ENCODE assay signal across 8 cellular contexts in the genomic region with DNA sequence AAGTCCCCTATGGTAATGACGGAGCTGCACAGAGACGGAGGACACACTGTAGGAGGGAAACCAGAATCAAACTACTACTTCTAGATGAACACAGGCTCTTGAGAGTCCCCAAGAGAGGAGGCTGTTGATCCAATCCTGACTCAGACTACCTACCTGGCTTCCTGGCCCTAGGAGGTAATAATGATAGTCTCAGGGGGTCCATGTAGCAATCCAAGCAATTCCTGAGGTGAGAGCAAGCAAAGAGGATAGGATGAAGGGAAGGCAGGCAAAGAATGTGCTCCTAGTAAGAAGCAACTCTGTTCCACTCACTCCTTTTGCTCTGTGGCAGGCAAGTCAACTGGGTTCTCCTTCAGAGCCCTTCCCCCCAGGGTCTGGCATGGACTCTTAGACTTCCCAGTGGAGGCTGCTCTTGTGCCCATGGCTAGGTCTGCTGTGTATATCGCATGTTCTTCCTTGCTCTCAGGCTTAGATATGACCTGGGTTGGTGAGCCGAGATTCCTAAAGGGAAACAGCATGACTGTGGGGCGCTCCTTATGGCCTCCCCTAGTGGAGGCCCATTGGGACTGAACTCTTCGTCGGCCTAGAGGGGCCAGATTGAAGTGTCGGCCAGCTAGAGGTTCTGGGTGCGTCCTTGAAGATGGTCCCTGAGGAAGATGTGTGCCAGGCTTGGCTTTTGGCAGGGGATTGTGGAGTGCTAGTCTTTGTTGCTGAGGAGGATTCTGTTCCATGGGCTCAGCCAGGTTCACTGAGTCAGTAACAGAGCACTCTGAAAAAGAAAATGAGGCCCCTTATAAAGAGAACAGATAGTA. TPM values are rescaled to one million over a fixed set of nuclear protein-coding genes. Genes with fewer than 3 reads are reported as not detected.
DNase-seq lines count a peak whose midpoint lies in the region; ATAC-seq and TF ChIP-seq lines count a peak whose summit lies in the region.

No MANE protein-coding gene starts in this region.

- no peak for TF ChIP-seq POLR2A in prostate gland (IDR thresholded peaks at IDR 0.05)

- H3K27me3 ChIP-seq in heart right ventricle = no peaks in the 10 kb centered on the region
- no peaks in the 10 kb centered on the region for H3K27me3 ChIP-seq in right cardiac atrium (ENCODE audit: control insufficient read depth, insufficient read depth)
- H3K27me3 ChIP-seq in prostate gland (replicated peaks; ENCODE audit: insufficient read depth) = no peaks in the 10 kb centered on the region

- POLR2A ChIA-PET in naive thymus-derived CD8-positive, alpha-beta T cell (lab: Charles Lee) = interaction anchor here (1.0 to 3.8 kb wide), 7 partner anchors 8 to 630 kb away, joined by 3 to 73 read pairs (median 33); a partner anchor contains a TSS

- peaks cover 0 to 2% (median 0%) of the 10 kb centered on the region in 5 experiments for H3K9me3 Mint-ChIP-seq in brain
- H3K9me3 Mint-ChIP-seq in naive thymus-derived CD8-positive, alpha-beta T cell = no peaks in the 10 kb centered on the region

- H3K27ac ChIP-seq in heart right ventricle = peak overlapping the region in 6 of 10 donors; percentile 3 to 99 (median 31)
- no peak overlapping the region for H3K27ac ChIP-seq in right cardiac atrium (ENCODE audit: low read length)
- H3K27ac ChIP-seq in prostate gland = no peak overlapping the region

- peaks cover 71% of the 10 kb centered on the region for H3K4me1 Mint-ChIP-seq in brain
- peaks cover 42 to 80% (median 77%) of the 10 kb centered on the region in 4 donors for H3K4me1 Mint-ChIP-seq in naive thymus-derived CD8-positive, alpha-beta T cell

- TF ChIP-seq CTCF in heart right ventricle (IDR thresholded peaks at IDR 0.05) = no peak
- no peak for TF ChIP-seq CTCF in brain (conservative IDR thresholded peaks at IDR 0.05)
- TF ChIP-seq CTCF in prostate gland (IDR thresholded peaks at IDR 0.05) = no peak

- H3K36me3 ChIP-seq in heart right ventricle (peaks cover 0 to 63% (median 48%) of the 10 kb centered on the region in 9 donors), prostate gland (peaks cover 3 to 6% of the 10 kb centered on the region in 2 donors)

- intact Hi-C loops in heart right ventricle (cut with DNase I) = loop anchor here in 6 of 10 donors (5.0 to 10.0 kb wide), 2 partner anchors 57 to 194 kb away; a partner anchor contains a TSS
- intact Hi-C loops in right cardiac atrium (cut with DNase I) = loop anchor here in 2 of 4 donors (5.0 to 10.0 kb wide), 2 partner anchors 54 to 57 kb away; a partner anchor contains a TSS
- intact Hi-C loops in prostate gland (cut with DNase I) = loop anchor here (5.0 kb wide), 1 partner anchor 202 kb away; a partner anchor contains a TSS

- H3K4me3 ChIP-seq in heart right ventricle = peak overlapping the region in 2 of 10 donors; percentile 82 to 85
- H3K4me3 ChIP-seq in right cardiac atrium (ENCODE audit: low read length) = no peak overlapping the region
- H3K4me3 ChIP-seq in prostate gland = no peak overlapping the region

- H3K4me1 ChIP-seq in heart right ventricle (peaks cover 10 to 67% (median 48%) of the 10 kb centered on the region in 9 donors), right cardiac atrium (ENCODE audit: control insufficient read depth, insufficient read depth, low read length) (peaks cover 12% of the 10 kb centered on the region), prostate gland (replicated peaks) (peaks cover 19% of the 10 kb centered on the region)

- H3K36me3 Mint-ChIP-seq in brain = peaks cover 44% of the 10 kb centered on the region
- peaks cover 10 to 64% (median 16%) of the 10 kb centered on the region in 3 donors for H3K36me3 Mint-ChIP-seq in naive thymus-derived CD8-positive, alpha-beta T cell

- peak overlapping the region; percentile 20 to 100 (median 72) for H3K27ac Mint-ChIP-seq in brain
- peak overlapping the region in 9 of 10 donors; percentile 37 to 96 (median 80) for H3K27ac Mint-ChIP-seq in naive thymus-derived CD8-positive, alpha-beta T cell

- WGBS in heart right ventricle, 2 donors = 88 to 90% methylated on average over 9 of the region's 9 CpGs
- WGBS in right cardiac atrium = 87% methylated on average over 9 of the region's 9 CpGs
- 93% methylated on average over 9 of the region's 9 CpGs for WGBS in prostate gland

- H3K4me3 Mint-ChIP-seq in brain = peak overlapping the region; percentile 90 to 97 (median 96)
- H3K4me3 Mint-ChIP-seq in naive thymus-derived CD8-positive, alpha-beta T cell = peak overlapping the region; percentile 69 to 99 (median 96)

- DNase-seq in heart right ventricle (no peak), right cardiac atrium (no peak), NK-92 (lab: John Stamatoyannopoulos, UW; ENCODE audit: unreplicated experiment) (no peak), NCI-H524 (lab: John Stamatoyannopoulos, UW) (no peak), prostate gland (ENCODE audit: low spot score) (no peak)
- DNase-seq in naive thymus-derived CD8-positive, alpha-beta T cell = no peak

- H3K9me3 ChIP-seq in heart right ventricle (no peaks in the 10 kb centered on the region), right cardiac atrium (ENCODE audit: control insufficient read depth, low read length) (no peaks in the 10 kb centered on the region), prostate gland (no peaks in the 10 kb centered on the region)

- no peak for ATAC-seq in heart right ventricle
- ATAC-seq in right cardiac atrium = no peak
- no peak for ATAC-seq in naive thymus-derived CD8-positive, alpha-beta T cell
- no peak for ATAC-seq in HG03354 (IDR thresholded peaks at IDR 0.05; ENCODE audit: poor library complexity, severe bottlenecking, unreplicated experiment)

- H3K27me3 Mint-ChIP-seq in brain = peaks cover 15% of the 10 kb centered on the region
- H3K27me3 Mint-ChIP-seq in naive thymus-derived CD8-positive, alpha-beta T cell = no peaks in the 10 kb centered on the region

RNA-seq across cellular contexts. Expression of a gene that starts 2.1 kb away (rescaled TPM):
- total RNA-seq in heart right ventricle = 10 to 100 TPM; 36.8 to 56.4 (median 40.5) TPM
- 10 to 100 TPM; 19.3 to 44.0 TPM for polyA plus RNA-seq in heart right ventricle
- 10 to 100 TPM; 38.9 to 45.9 (median 45.3) TPM for total RNA-seq in right cardiac atrium
- polyA plus RNA-seq in right cardiac atrium = 23.0 TPM
- polyA plus RNA-seq in brain (ENCODE audit: insufficient read depth, low read depth, low replicate concordance) = 105 TPM
- 100 to 1,000 TPM; 125 to 136 TPM for total RNA-seq in naive thymus-derived CD8-positive, alpha-beta T cell
- polyA plus RNA-seq in naive thymus-derived CD8-positive, alpha-beta T cell = 100 to 1,000 TPM; 116 to 154 (median 150) TPM
- 10 to 100 TPM; 65.5 to 66.8 TPM for total RNA-seq in prostate gland

RNA-seq across cellular contexts. Expression of a gene that starts 7.6 kb away (rescaled TPM):
- total RNA-seq in heart right ventricle (10 to 100 TPM; 28.6 to 46.9 (median 33.5) TPM), right cardiac atrium (10 to 100 TPM; 32.4 to 45.4 (median 34.6) TPM), prostate gland (100 to 1,000 TPM in 1 of 2 donors, 10 to 100 TPM in 1; 54.5 to 106 TPM)
- polyA plus RNA-seq in heart right ventricle (10 to 100 TPM; 26.4 to 27.3 TPM), right cardiac atrium (30.3 TPM), brain (ENCODE audit: insufficient read depth, low read depth, low replicate concordance) (71.7 TPM)
- 10 to 100 TPM; 76.4 to 78.6 TPM for total RNA-seq in naive thymus-derived CD8-positive, alpha-beta T cell
- 100 to 1,000 TPM in 1 of 3 donors, 10 to 100 TPM in 2; 79.7 to 111 (median 85.4) TPM for polyA plus RNA-seq in naive thymus-derived CD8-positive, alpha-beta T cell

RNA-seq across cellular contexts. Expression of a gene that starts 8.1 kb away (rescaled TPM):
- total RNA-seq in heart right ventricle (100 to 1,000 TPM; 178 to 228 (median 199) TPM), right cardiac atrium (100 to 1,000 TPM; 167 to 190 (median 183) TPM), prostate gland (100 to 1,000 TPM; 114 to 185 TPM)
- polyA plus RNA-seq in heart right ventricle (100 to 1,000 TPM; 154 to 325 TPM), right cardiac atrium (302 TPM), brain (ENCODE audit: insufficient read depth, low read depth, low replicate concordance) (330 TPM)
- total RNA-seq in naive thymus-derived CD8-positive, alpha-beta T cell = 100 to 1,000 TPM in 1 of 2 experiments, 10 to 100 TPM in 1; 96.8 to 107 TPM
- 100 to 1,000 TPM; 302 to 320 (median 319) TPM for polyA plus RNA-seq in naive thymus-derived CD8-positive, alpha-beta T cell

RNA-seq across cellular contexts. Expression of a gene that starts 22.7 kb away (rescaled TPM):
- total RNA-seq in heart right ventricle = 1 to 10 TPM in 1 of 10 donors, under 1 TPM in 9; 0.17 to 2.2 (median 0.65) TPM
- polyA plus RNA-seq in heart right ventricle = under 1 TPM; 0.51 to 0.87 TPM
- 1 to 10 TPM in 1 of 4 donors, under 1 TPM in 3; 0.36 to 2.0 (median 0.58) TPM for total RNA-seq in right cardiac atrium
- polyA plus RNA-seq in right cardiac atrium = 0.16 TPM
- polyA plus RNA-seq in brain (ENCODE audit: insufficient read depth, low read depth, low replicate concordance) = 1.8 TPM
- total RNA-seq in naive thymus-derived CD8-positive, alpha-beta T cell = 1 to 10 TPM; 6.5 to 6.9 TPM
- under 1 TPM in 1 of 3 donors, not detected in 2; 0.13 TPM for polyA plus RNA-seq in naive thymus-derived CD8-positive, alpha-beta T cell
- total RNA-seq in prostate gland = 10 to 100 TPM in 1 of 2 donors, 1 to 10 TPM in 1; 6.6 to 11.4 TPM

RNA-seq across cellular contexts. Expression of a gene that starts 24.4 kb away (rescaled TPM):
- total RNA-seq in heart right ventricle (10 to 100 TPM; 13.9 to 22.9 (median 18.9) TPM), right cardiac atrium (10 to 100 TPM; 15.7 to 21.8 (median 18.8) TPM), prostate gland (10 to 100 TPM; 19.1 to 25.5 TPM)
- polyA plus RNA-seq in heart right ventricle (10 to 100 TPM; 23.0 to 23.5 TPM), right cardiac atrium (26.8 TPM), brain (ENCODE audit: insufficient read depth, low read depth, low replicate concordance) (40.2 TPM)
- total RNA-seq in naive thymus-derived CD8-positive, alpha-beta T cell = 10 to 100 TPM; 13.7 to 15.3 TPM
- 10 to 100 TPM; 33.8 to 39.1 (median 34.5) TPM for polyA plus RNA-seq in naive thymus-derived CD8-positive, alpha-beta T cell

Comparison
In these comparisons a context has a peak if more than half of its experiments do, and no peak if none do; other contexts are left out.
1. H3K27ac ChIP-seq: peak in heart right ventricle (6 of 10); none in right cardiac atrium (single experiment) and prostate gland (0 of 2).